Comparison of ENCODE assay signal across 11 cellular contexts in genomic region chr13:27014406-27015359, GRCh38.
"Had no signal": no experiment of that assay in that cellular context is flagged by ENCODE, and none has a peak within 500 bp of the region (broad histone marks: within the 10 kb centered on the region; RNA-seq: fewer than 3 reads in every experiment).

No MANE protein-coding gene starts in this region.

- H3K4me1 Mint-ChIP-seq: naive thymus-derived CD8-positive, alpha-beta T cell had no signal

- H3K9me3 ChIP-seq: gastrocnemius medialis had no signal

- H3K4me3 Mint-ChIP-seq: activated naive CD8-positive, alpha-beta T cell treated with anti-CD3 and anti-CD28 coated beads, Interleukin-2, amount 50 U/mL, for 24 hours; activated T-helper 1 cell treated with anti-CD3 and anti-CD28 coated beads, Interleukin-12 subunit alpha, Interleukin-12 subunit beta, Interleukin-2, Interleukin-4 antibody, amounts not matched to agents 30 ng/mL and 10 ng/mL and 1 ng/mL, durations not matched to agents 14 hours and 24 hours and 36 hours; naive thymus-derived CD8-positive, alpha-beta T cell; stimulated activated naive CD8-positive, alpha-beta T cell treated with anti-CD3 and anti-CD28 coated beads, Interleukin-15, Interleukin-2, amounts not matched to agents 100 ng/mL and 50 ng/mL, for 24 hours had no signal

- H3K27ac ChIP-seq: gastrocnemius medialis had no signal

- H3K9me3 Mint-ChIP-seq: activated naive CD8-positive, alpha-beta T cell treated with anti-CD3 and anti-CD28 coated beads, Interleukin-2, amount 50 U/mL, for 24 hours; activated T-helper 1 cell treated with anti-CD3 and anti-CD28 coated beads, Interleukin-12 subunit alpha, Interleukin-12 subunit beta, Interleukin-2, Interleukin-4 antibody, amounts not matched to agents 30 ng/mL and 10 ng/mL and 1 ng/mL, durations not matched to agents 14 hours and 24 hours and 36 hours; naive thymus-derived CD8-positive, alpha-beta T cell; stimulated activated naive CD8-positive, alpha-beta T cell treated with anti-CD3 and anti-CD28 coated beads, Interleukin-15, Interleukin-2, amounts not matched to agents 100 ng/mL and 50 ng/mL, for 24 hours had no signal

- H3K4me3 ChIP-seq: gastrocnemius medialis, lung had no signal

- H3K4me1 ChIP-seq: gastrocnemius medialis had no signal

- DNase-seq: activated naive CD4-positive, alpha-beta T cell; activated naive CD8-positive, alpha-beta T cell treated with anti-CD3 and anti-CD28 coated beads, Interleukin-2, amount 50 U/mL, for 24 hours; gastrocnemius medialis; naive thymus-derived CD8-positive, alpha-beta T cell; occipital lobe; stimulated activated CD4-positive, alpha-beta T cell treated with anti-CD3 and anti-CD28 coated beads, Interleukin-4, amount 100 ng/mL, for 1 hour; stimulated activated CD8-positive, alpha-beta memory T cell treated with anti-CD3 and anti-CD28 coated beads, Interleukin-4, amount 100 ng/mL, for 48 hours; T-helper 2 cell had no signal

- H3K36me3 ChIP-seq: gastrocnemius medialis had no signal

- H3K27me3 ChIP-seq: gastrocnemius medialis had no signal

- ATAC-seq: activated naive CD8-positive, alpha-beta T cell treated with anti-CD3 and anti-CD28 coated beads, Interleukin-2, amount 50 U/mL, for 24 hours; gastrocnemius medialis; naive thymus-derived CD8-positive, alpha-beta T cell had no signal

- H3K36me3 Mint-ChIP-seq: naive thymus-derived CD8-positive, alpha-beta T cell had no signal

- H3K27ac Mint-ChIP-seq: activated naive CD8-positive, alpha-beta T cell treated with anti-CD3 and anti-CD28 coated beads, Interleukin-2, amount 50 U/mL, for 24 hours; activated T-helper 1 cell treated with anti-CD3 and anti-CD28 coated beads, Interleukin-12 subunit alpha, Interleukin-12 subunit beta, Interleukin-2, Interleukin-4 antibody, amounts not matched to agents 30 ng/mL and 10 ng/mL and 1 ng/mL, durations not matched to agents 14 hours and 24 hours and 36 hours; naive thymus-derived CD8-positive, alpha-beta T cell; stimulated activated naive CD8-positive, alpha-beta T cell treated with anti-CD3 and anti-CD28 coated beads, Interleukin-15, Interleukin-2, amounts not matched to agents 100 ng/mL and 50 ng/mL, for 24 hours had no signal
